In the genomic region with DNA sequence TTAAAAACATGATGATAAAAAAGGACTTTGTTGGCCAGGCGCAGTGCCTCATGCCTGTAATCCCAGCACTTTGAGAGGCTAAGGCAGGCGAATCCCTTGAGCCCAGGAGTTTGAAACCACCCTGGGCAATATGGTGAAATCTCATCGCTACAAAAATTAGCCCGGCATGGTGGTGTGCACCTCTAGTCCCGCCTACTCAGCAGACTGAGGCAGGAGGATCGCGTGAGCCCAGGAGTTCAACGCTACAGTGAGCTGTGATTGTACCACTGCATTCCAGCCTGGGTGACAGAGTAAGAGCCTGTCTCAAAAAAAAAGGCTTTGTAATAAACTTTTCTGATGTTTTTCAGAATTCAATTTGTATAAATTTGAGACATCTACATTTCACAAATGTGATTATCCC, we compare ENCODE assay signal across 10 cellular contexts.
DNase-seq lines count a peak whose midpoint lies in the region; ATAC-seq, FAIRE-seq and TF ChIP-seq lines count a peak whose summit lies in the region.
"Had no signal": no experiment of that assay in that cellular context is flagged by ENCODE, and none has a peak within 500 bp of the region (broad histone marks: within the 10 kb centered on the region; RNA-seq: fewer than 3 reads in every experiment).

No MANE protein-coding gene starts in this region.

- peaks cover 80% of the 10 kb centered on the region for H3K79me2 ChIP-seq in Karpas-422 (ENCODE audit: low read length)

- H3K4me1 ChIP-seq in BLaER1, result peaks cover 57% of the 10 kb centered on the region
- peaks cover 81% of the 10 kb centered on the region for H3K4me1 ChIP-seq in Karpas-422 (ENCODE audit: low read length)
- no peaks in the 10 kb centered on the region for H3K4me1 ChIP-seq in HAP-1

- H3K36me3 ChIP-seq in BLaER1 (no peaks in the 10 kb centered on the region), Karpas-422 (ENCODE audit: insufficient read depth, low read length) (no peaks in the 10 kb centered on the region), HAP-1 (replicated peaks) (no peaks in the 10 kb centered on the region)
- H3K36me3 ChIP-seq: esophagus muscularis mucosa had no signal

- peak overlapping the region; percentile 21; the same call in 1 of the 2 replicates for H3K9ac ChIP-seq in BLaER1
- H3K9ac ChIP-seq in Karpas-422 (ENCODE audit: low read length), result no peak overlapping the region; the same call in 1 of the 2 replicates

- no peak overlapping the region for H3K4me3 ChIP-seq in BLaER1
- no peak overlapping the region; the same call in 1 of the 2 replicates for H3K4me3 ChIP-seq in Karpas-422 (ENCODE audit: low read length)
- H3K4me3 ChIP-seq in HAP-1, result no peak overlapping the region
- H3K4me3 ChIP-seq: esophagus muscularis mucosa had no signal

- no peak for DNase-seq in GM12891 (ENCODE audit: insufficient read length, low spot score)
- no peak for DNase-seq in Karpas-422
- peak; percentile 33 for DNase-seq in left lobe of liver (ENCODE audit: low spot score)
- DNase-seq in HAP-1 (ENCODE audit: low spot score in 2 of 2), result no peak
- no peak for DNase-seq in EL
- no peak for DNase-seq in SIG-M5 (lab: John Stamatoyannopoulos, UW)
- DNase-seq: NCI-H446 had no signal

- H3K4me2 ChIP-seq in BLaER1 (peak overlapping the region; percentile 91), Karpas-422 (ENCODE audit: low read depth, low read length, poor library complexity, severe bottlenecking) (peak overlapping the region; percentile 66)

- peak overlapping the region; percentile 39; the same call in 1 of the 2 replicates for H3K27ac ChIP-seq in BLaER1
- H3K27ac ChIP-seq in Karpas-422 (ENCODE audit: low read length), result peak overlapping the region; percentile 84; the same call in 1 of the 2 replicates

- H3K27me3 ChIP-seq in BLaER1, result no peaks in the 10 kb centered on the region
- H3K27me3 ChIP-seq in Karpas-422 (ENCODE audit: low read length), result no peaks in the 10 kb centered on the region
- no peaks in the 10 kb centered on the region for H3K27me3 ChIP-seq in HAP-1 (ENCODE audit: low read depth)
- H3K27me3 ChIP-seq: esophagus muscularis mucosa had no signal

- FAIRE-seq in GM12891 (lab: Jason Lieb, UNC), result peak; percentile 67

- TF ChIP-seq POLR2A in GM12891 (IDR thresholded peaks at IDR 0.05; ENCODE audit: low read depth, low read length), result no peak

- H3K9me2 ChIP-seq in Karpas-422 (replicated peaks; ENCODE audit: insufficient read depth, low read length), result no peaks in the 10 kb centered on the region

- H4K20me1 ChIP-seq in BLaER1 (peaks cover 59% of the 10 kb centered on the region), Karpas-422 (ENCODE audit: insufficient read depth, low read depth, low read length) (peaks cover 34% of the 10 kb centered on the region; the same call in 1 of the 2 replicates)

- peaks cover 5% of the 10 kb centered on the region; the same call in 1 of the 2 replicates for H3K9me3 ChIP-seq in BLaER1
- H3K9me3 ChIP-seq in Karpas-422 (ENCODE audit: low read length), result no peaks in the 10 kb centered on the region
- H3K9me3 ChIP-seq in HAP-1, result no peaks in the 10 kb centered on the region
- H3K9me3 ChIP-seq: esophagus muscularis mucosa had no signal

- in situ Hi-C loops in HAP-1 (cut with MboI; ENCODE audit: low sequenced_read_pairs), result no loop called here

- ATAC-seq in left lobe of liver (peak; percentile 4), HG03135 (IDR thresholded peaks at IDR 0.05; ENCODE audit: unreplicated experiment) (no peak)

- H2AFZ ChIP-seq in Karpas-422 (ENCODE audit: low read length), result no peak overlapping the region

TF ChIP-seq in GM12891, 5 proteins besides CTCF, POLR2A, EP300 and RAD21:
- TF ChIP-seq SPI1 (IDR thresholded peaks at IDR 0.05; ENCODE audit: low read depth, low read length) (no peak), POLR2AphosphoS5 (IDR thresholded peaks at IDR 0.05; ENCODE audit: low read depth, low read length) (no peak), TAF1 (IDR thresholded peaks at IDR 0.05; ENCODE audit: low read depth, low read length) (no peak), PAX5 (IDR thresholded peaks at IDR 0.05; ENCODE audit: insufficient read depth, low read length, severe bottlenecking) (no peak), POU2F2 (IDR thresholded peaks at IDR 0.05; ENCODE audit: low read depth, low read length) (no peak)
